Comparison of ENCODE assay signal across 23 cellular contexts in the genomic region with DNA sequence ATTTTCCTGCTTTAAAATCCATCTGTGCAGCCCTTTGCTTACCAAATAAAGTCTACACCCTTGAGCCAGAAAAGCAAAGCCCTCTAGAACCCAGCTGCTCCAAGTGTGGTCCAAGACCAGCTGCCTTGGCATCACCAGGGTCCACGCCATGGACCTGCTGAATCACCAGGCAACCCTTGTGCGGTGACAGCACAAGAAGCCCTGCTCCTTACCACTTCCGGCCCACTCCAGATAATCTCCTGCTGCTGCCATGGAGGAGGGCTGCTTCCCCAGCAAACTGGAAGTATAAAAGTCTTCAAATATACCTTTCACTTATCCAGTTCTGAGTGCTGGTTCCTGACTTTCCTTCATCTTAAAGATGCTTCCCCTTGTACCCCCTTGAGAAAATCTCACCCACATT.
DNase-seq lines count a peak whose midpoint lies in the region; TF ChIP-seq lines count a peak whose summit lies in the region.
"Had no signal": no experiment of that assay in that cellular context is flagged by ENCODE, and none has a peak within 500 bp of the region (broad histone marks: within the 10 kb centered on the region; RNA-seq: fewer than 3 reads in every experiment).

No MANE protein-coding gene starts in this region.

- H3K4me3 ChIP-seq in NB4 (ENCODE audit: low read depth, low read length) = no peak overlapping the region
- H3K4me3 ChIP-seq: Peyer's patch, suprapubic skin had no signal

- DNase-seq in Daoy (ENCODE audit: low read depth) = peak; percentile 88
- peak; percentile 42 for DNase-seq in NB4 (ENCODE audit: low read depth)
- peak; percentile 71 for DNase-seq in amniotic epithelial cell (ENCODE audit: low read depth)
- peak; percentile 95 for DNase-seq in myocyte (ENCODE audit: low read depth)
- DNase-seq in inferior parietal cortex (ENCODE audit: extremely low spot score) = no peak
- DNase-seq in activated effector memory CD4-positive, alpha-beta T cell treated with anti-CD3 and anti-CD28 coated beads, Interleukin-2, amount 50 U/mL, for 16 hours = no peak
- no peak for DNase-seq in NCI-H2107 (lab: John Stamatoyannopoulos, UW)
- DNase-seq: activated CD4-positive, alpha-beta T cell treated with anti-CD3 and anti-CD28 coated beads for 1 hour; activated CD8-positive, alpha-beta T cell treated with anti-CD3 and anti-CD28 coated beads, Interleukin-2, amount 10 ng/mL, durations not matched to agents 7 days and 5 days; activated naive CD4-positive, alpha-beta T cell treated with Interleukin-2 at 50 U/mL for 16 hours; activated T-cell treated with anti-CD3 and anti-CD28 coated beads, Interleukin-2, amount 50 U/mL, for 24 hours; AML-193; amniotic stem cell; central memory CD4-positive, alpha-beta T cell; DMS79; Karpas-422; left colon; NCI-H1105; NCI-H2029 treated with DMSO at 0.1 percent for 48 hours; NCI-H446; nephron progenitor cell; Peyer's patch had no signal

- no peak for TF ChIP-seq POLR2A in NB4 (IDR thresholded peaks at IDR 0.05; ENCODE audit: extremely low read depth, insufficient read length)

- no peak for TF ChIP-seq CTCF in NB4 (IDR thresholded peaks at IDR 0.05; ENCODE audit: low read depth, low read length)

Comparison
In these comparisons a context has a peak if more than half of its experiments do, and no peak if none do; other contexts are left out.
1. DNase-seq: peak in Daoy (single experiment), NB4 (single experiment), amniotic epithelial cell (single experiment) and myocyte (single experiment); none in inferior parietal cortex (single experiment), activated effector memory CD4-positive, alpha-beta T cell treated with anti-CD3 and anti-CD28 coated beads, Interleukin-2, amount 50 U/mL, for 16 hours (single experiment) and NCI-H2107 (single experiment).